ENCODE assay signal across 23 cellular contexts in genomic region chrX:40284852-40285251, GRCh38.
DNase-seq lines count a peak whose midpoint lies in the region; ATAC-seq, FAIRE-seq and TF ChIP-seq lines count a peak whose summit lies in the region.
"Had no signal": no experiment of that assay in that cellular context is flagged by ENCODE, and none has a peak within 500 bp of the region (broad histone marks: within the 10 kb centered on the region; RNA-seq: fewer than 3 reads in every experiment).

No MANE protein-coding gene starts in this region.

- H3K27ac ChIP-seq in endodermal cell (ENCODE audit: low read depth, low read length) (no peak overlapping the region), pancreas (no peak overlapping the region), SJCRH30 (no peak overlapping the region)
- H3K27ac ChIP-seq: BLaER1, Peyer's patch had no signal

- H3K4me3 Mint-ChIP-seq in endodermal cell = no peak overlapping the region
- H3K4me3 Mint-ChIP-seq: CD4-positive, alpha-beta T cell; T-cell had no signal

- intact Hi-C loops in pancreas (cut with DNase I) = no loop called here

- no peaks in the 10 kb centered on the region for H3K36me3 ChIP-seq in endodermal cell (ENCODE audit: control insufficient read depth, insufficient read depth, low read length)
- no peaks in the 10 kb centered on the region for H3K36me3 ChIP-seq in pancreas
- no peaks in the 10 kb centered on the region for H3K36me3 ChIP-seq in SJCRH30
- H3K36me3 ChIP-seq: BLaER1, MG63, Peyer's patch had no signal

- H3K27me3 Mint-ChIP-seq in endodermal cell (ENCODE audit: insufficient read depth) = no peaks in the 10 kb centered on the region
- H3K27me3 Mint-ChIP-seq: CD4-positive, alpha-beta T cell had no signal

- H3K9me3 Mint-ChIP-seq in endodermal cell = peaks cover 45% of the 10 kb centered on the region

- no peak overlapping the region for H3K27ac Mint-ChIP-seq in endodermal cell
- H3K27ac Mint-ChIP-seq: CD4-positive, alpha-beta T cell; T-cell had no signal

- in situ Hi-C loops in KBM-7 (cut with MboI; ENCODE audit: low pct_unique_long_range_greater_than_20kb, low sequenced_read_pairs) = no loop called here

- no peak for ATAC-seq in pancreas
- ATAC-seq in HG02840 (IDR thresholded peaks at IDR 0.05; ENCODE audit: low FRiP score, unreplicated experiment) = no peak
- ATAC-seq: HCT116, T-cell had no signal

- TF ChIP-seq CTCF in GM12873 (IDR thresholded peaks at IDR 0.05; ENCODE audit: insufficient read depth, low read depth, low read length, missing control alignments) (peak; percentile 12), endodermal cell (conservative IDR thresholded peaks at IDR 0.05) (peak; percentile 41), pancreas (IDR thresholded peaks at IDR 0.05) (no peak)

- WGBS in endodermal cell (ENCODE audit: insufficient coverage in 1 of 2, insufficient read length in 1 of 2), 2 experiments = 100% methylated on average over 1 of the region's 1 CpG; no CpG with 5 or more reads in 1 of the 2 experiments
- 62 to 79% methylated on average over 1 of the region's 1 CpG for WGBS in pancreas, 2 donors

- H3K9ac ChIP-seq in endodermal cell (ENCODE audit: extremely low read depth, low read length, poor library complexity, severe bottlenecking) = no peak overlapping the region
- H3K9ac ChIP-seq: BLaER1 had no signal

- no peaks in the 10 kb centered on the region for H3K36me3 Mint-ChIP-seq in endodermal cell (ENCODE audit: low read depth)
- H3K36me3 Mint-ChIP-seq: T-cell had no signal

- DNase-seq in KBM-7 = peak; percentile 47
- no peak for DNase-seq in endodermal cell
- DNase-seq in pancreas = no peak
- no peak for DNase-seq in SJCRH30
- no peak for DNase-seq in NCI-H345 (lab: John Stamatoyannopoulos, UW)
- DNase-seq: CD4-positive, alpha-beta T cell; COR-L47; GOT3; IMR-90; Kasumi-1; MG63; NCI-H1417; NCI-H187; NCI-H510A; NCI-H748 treated with DMSO at 0.1 percent for 48 hours; NK-92 treated with Interleukin-12 subunit alpha and Interleukin-12 subunit beta, amount 100 ng/mL, for 24 hours; Peyer's patch; T-cell had no signal

- H3K9me3 ChIP-seq in endodermal cell (ENCODE audit: control insufficient read depth, low read length) (no peaks in the 10 kb centered on the region), pancreas (no peaks in the 10 kb centered on the region), SJCRH30 (replicated peaks) (no peaks in the 10 kb centered on the region)
- H3K9me3 ChIP-seq: MG63, Peyer's patch had no signal

- H3K4me3 ChIP-seq in endodermal cell (ENCODE audit: low read length) (no peak overlapping the region), pancreas (no peak overlapping the region), SJCRH30 (no peak overlapping the region)
- H3K4me3 ChIP-seq: BLaER1, MG63, Peyer's patch had no signal

- peak; percentile 34 for FAIRE-seq in pancreas (lab: Jason Lieb, UNC)
- FAIRE-seq: GM12892 had no signal

- H3K4me1 Mint-ChIP-seq in endodermal cell = peaks cover 13% of the 10 kb centered on the region

- no peaks in the 10 kb centered on the region for H3K4me1 ChIP-seq in endodermal cell (ENCODE audit: control insufficient read depth, insufficient read depth, low read length)
- H3K4me1 ChIP-seq in pancreas = no peaks in the 10 kb centered on the region
- H3K4me1 ChIP-seq in SJCRH30 = no peaks in the 10 kb centered on the region
- H3K4me1 ChIP-seq: Peyer's patch had no signal

- H3K27me3 ChIP-seq in endodermal cell (ENCODE audit: control insufficient read depth, insufficient read depth, low read length, poor library complexity, severe bottlenecking) (no peaks in the 10 kb centered on the region), pancreas (no peaks in the 10 kb centered on the region), SJCRH30 (no peaks in the 10 kb centered on the region)
- H3K27me3 ChIP-seq: BLaER1, MG63, Peyer's patch had no signal

Comparison
In these comparisons a context has a peak if more than half of its experiments do, and no peak if none do; other contexts are left out.
1. CTCF ChIP-seq: peak in GM12873 (single experiment) and endodermal cell (single experiment); none in pancreas (0 of 4).